In genomic region chr1:214510914-214511638, GRCh38 we compare ENCODE assay signal across 2 cellular contexts.
TF ChIP-seq lines count a peak whose summit lies in the region.

No MANE protein-coding gene starts in this region.

TF ChIP-seq in HepG2, 621 proteins besides CTCF, POLR2A, EP300 and RAD21:
- TF ChIP-seq ZNF337 (CRISPR knock-in tag; IDR thresholded peaks at IDR 0.05; ENCODE audit: borderline replicate concordance, low read depth), result no peak
- TF ChIP-seq ZNF280D (CRISPR knock-in tag; IDR thresholded peaks at IDR 0.05), result no peak
- peak; percentile 22; the same call in 1 of the 2 replicates for TF ChIP-seq ZNF7 (CRISPR knock-in tag; IDR thresholded peaks at IDR 0.05)

TF ChIP-seq in endothelial cell of umbilical vein, 7 proteins besides CTCF, POLR2A, EP300 and RAD21:
- TF ChIP-seq POLR2AphosphoS5 (IDR thresholded peaks at IDR 0.05; ENCODE audit: insufficient read depth, low read depth, low read length) (no peak), GATA2 (IDR thresholded peaks at IDR 0.05; ENCODE audit: insufficient read depth, insufficient read length, low read depth, low read length) (no peak), FOS (IDR thresholded peaks at IDR 0.05; ENCODE audit: borderline replicate concordance, insufficient read depth, low read length) (no peak), EZH2 (IDR thresholded peaks at IDR 0.05; ENCODE audit: borderline replicate concordance, low read depth, low read length, severe bottlenecking) (no peak), JUN (IDR thresholded peaks at IDR 0.05; ENCODE audit: borderline replicate concordance, insufficient read depth, insufficient read length, low read depth) (no peak), MYC (IDR thresholded peaks at IDR 0.05; ENCODE audit: low read depth, low read length) (no peak), MAX (IDR thresholded peaks at IDR 0.05; ENCODE audit: insufficient read depth, insufficient read length) (no peak)
